In the genomic region with DNA sequence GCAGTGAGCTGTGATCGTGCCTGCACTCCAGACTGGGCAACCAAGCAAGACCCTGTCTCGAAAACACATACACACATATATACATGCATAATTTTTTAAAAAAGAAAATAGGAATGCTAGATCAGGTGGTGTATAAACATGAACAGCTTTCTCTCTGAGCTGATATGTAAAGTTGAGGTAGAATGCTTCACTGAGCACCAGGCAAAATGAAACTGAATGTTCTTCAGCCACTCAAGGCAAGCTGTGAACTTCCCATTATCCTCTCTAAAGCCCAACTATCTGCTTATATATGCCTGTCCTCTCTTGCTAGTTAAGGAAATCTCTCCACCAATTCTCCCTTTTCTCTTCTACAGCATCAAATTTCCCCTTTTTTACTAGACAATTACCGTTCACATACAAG, we compare ENCODE assay signal across 13 cellular contexts.
DNase-seq lines count a peak whose midpoint lies in the region; ATAC-seq lines count a peak whose summit lies in the region.
"Had no signal": no experiment of that assay in that cellular context is flagged by ENCODE, and none has a peak within 500 bp of the region (broad histone marks: within the 10 kb centered on the region; RNA-seq: fewer than 3 reads in every experiment).

No MANE protein-coding gene starts in this region.

- DNase-seq in NCI-H345 (lab: John Stamatoyannopoulos, UW) (no peak), NCI-H1092 (lab: John Stamatoyannopoulos, UW) (no peak), T-helper 2 cell (no peak), NCI-H1105 treated with DMSO at 0.1 percent for 48 hours (lab: John Stamatoyannopoulos, UW) (no peak)
- DNase-seq: activated CD4-positive, alpha-beta T cell treated with anti-CD3 and anti-CD28 coated beads for 1 hour; IMR-90; mucosa of descending colon; NCI-H446; tibial artery had no signal

- peak; percentile 87 for ATAC-seq in GM19324 (IDR thresholded peaks at IDR 0.05; ENCODE audit: low FRiP score, unreplicated experiment)
- peak; percentile 97 for ATAC-seq in HG02623 (IDR thresholded peaks at IDR 0.05; ENCODE audit: unreplicated experiment)
- ATAC-seq in HG03354 (IDR thresholded peaks at IDR 0.05; ENCODE audit: poor library complexity, severe bottlenecking, unreplicated experiment), result peak; percentile 92
- ATAC-seq: esophagus mucosa, mucosa of descending colon had no signal
